Comparison of ENCODE assay signal across 12 cellular contexts in the genomic region with DNA sequence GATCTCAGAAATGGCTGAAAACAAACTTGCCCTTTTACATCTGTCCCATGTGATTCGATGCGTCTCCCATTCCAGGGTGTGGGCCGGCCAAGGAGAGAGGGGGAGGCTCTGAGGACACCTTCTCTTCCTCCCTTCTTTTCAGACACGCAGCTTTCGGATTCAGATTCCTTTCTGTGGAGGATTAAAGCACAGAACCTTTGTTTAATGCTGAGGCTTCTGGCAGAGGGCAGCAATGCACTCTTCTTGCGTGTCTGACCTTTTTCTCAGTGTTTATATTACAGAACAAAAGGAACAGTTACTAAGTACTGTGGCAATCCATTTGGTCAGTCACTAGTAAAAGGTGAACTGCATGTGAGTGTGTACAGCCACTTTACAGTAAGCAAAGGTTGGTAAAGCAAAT.
DNase-seq lines count a peak whose midpoint lies in the region; ATAC-seq and TF ChIP-seq lines count a peak whose summit lies in the region.
"Had no signal": no experiment of that assay in that cellular context is flagged by ENCODE, and none has a peak within 500 bp of the region (broad histone marks: within the 10 kb centered on the region; RNA-seq: fewer than 3 reads in every experiment).

No MANE protein-coding gene starts in this region.

- no peak for TF ChIP-seq EP300 in esophagus muscularis mucosa (IDR thresholded peaks at IDR 0.05)

- no peaks in the 10 kb centered on the region for H3K27me3 ChIP-seq in esophagus muscularis mucosa

- no peaks in the 10 kb centered on the region for H3K9me3 Mint-ChIP-seq in osteocyte (ENCODE audit: unreplicated experiment)
- H3K9me3 Mint-ChIP-seq in activated naive CD8-positive, alpha-beta T cell treated with anti-CD3 and anti-CD28 coated beads, Interleukin-2, amount 50 U/mL, for 24 hours = no peaks in the 10 kb centered on the region

- H3K27ac ChIP-seq in esophagus muscularis mucosa (replicated peaks in 1 of 4) = peak overlapping the region; percentile 60 to 75 (median 66)

- peak overlapping the region; percentile 69 for H3K27ac Mint-ChIP-seq in osteocyte (ENCODE audit: unreplicated experiment)
- no peak overlapping the region for H3K27ac Mint-ChIP-seq in activated naive CD8-positive, alpha-beta T cell treated with anti-CD3 and anti-CD28 coated beads, Interleukin-2, amount 50 U/mL, for 24 hours
- H3K27ac Mint-ChIP-seq: CD4-positive, CD25-positive, alpha-beta regulatory T cell had no signal

- intact Hi-C loops in esophagus muscularis mucosa (cut with DNase I) = no loop called here

- TF ChIP-seq CTCF in esophagus muscularis mucosa (IDR thresholded peaks at IDR 0.05) (peak in 1 of 3 experiments; percentile 8), osteocyte (IDR thresholded peaks at IDR 0.05) (no peak)

- no peaks in the 10 kb centered on the region for H3K27me3 Mint-ChIP-seq in osteocyte (ENCODE audit: unreplicated experiment)
- H3K27me3 Mint-ChIP-seq in activated naive CD8-positive, alpha-beta T cell treated with anti-CD3 and anti-CD28 coated beads, Interleukin-2, amount 50 U/mL, for 24 hours = no peaks in the 10 kb centered on the region
- H3K27me3 Mint-ChIP-seq: CD4-positive, CD25-positive, alpha-beta regulatory T cell had no signal

- H3K4me1 ChIP-seq in esophagus muscularis mucosa = peaks cover 12 to 28% (median 22%) of the 10 kb centered on the region in 4 donors

- no peak for TF ChIP-seq POLR2A in esophagus muscularis mucosa (IDR thresholded peaks at IDR 0.05; ENCODE audit: low read depth)

- no peaks in the 10 kb centered on the region for H3K9me3 ChIP-seq in esophagus muscularis mucosa

- H3K36me3 ChIP-seq in esophagus muscularis mucosa = peaks cover 0 to 91% (median 36%) of the 10 kb centered on the region in 4 donors

- peaks cover 48% of the 10 kb centered on the region for H3K36me3 Mint-ChIP-seq in osteocyte (ENCODE audit: unreplicated experiment)
- H3K36me3 Mint-ChIP-seq in activated naive CD8-positive, alpha-beta T cell treated with anti-CD3 and anti-CD28 coated beads, Interleukin-2, amount 50 U/mL, for 24 hours (ENCODE audit: low read depth) = no peaks in the 10 kb centered on the region
- H3K36me3 Mint-ChIP-seq: CD4-positive, CD25-positive, alpha-beta regulatory T cell had no signal

- H3K4me1 Mint-ChIP-seq in osteocyte (ENCODE audit: unreplicated experiment) = peaks cover 41% of the 10 kb centered on the region
- no peaks in the 10 kb centered on the region for H3K4me1 Mint-ChIP-seq in activated naive CD8-positive, alpha-beta T cell treated with anti-CD3 and anti-CD28 coated beads, Interleukin-2, amount 50 U/mL, for 24 hours
- H3K4me1 Mint-ChIP-seq: CD4-positive, CD25-positive, alpha-beta regulatory T cell had no signal

- H3K4me3 ChIP-seq in esophagus muscularis mucosa = peak overlapping the region; percentile 1 to 33 (median 16)
- H3K4me3 ChIP-seq: K562 had no signal

- ATAC-seq in GM21737 (IDR thresholded peaks at IDR 0.05; ENCODE audit: unreplicated experiment) = no peak
- ATAC-seq in activated naive CD8-positive, alpha-beta T cell treated with anti-CD3 and anti-CD28 coated beads, Interleukin-2, amount 50 U/mL, for 24 hours = no peak
- no peak for ATAC-seq in HG02763 (IDR thresholded peaks at IDR 0.05; ENCODE audit: unreplicated experiment)
- no peak for ATAC-seq in GM21619 (IDR thresholded peaks at IDR 0.05; ENCODE audit: unreplicated experiment)
- ATAC-seq: K562 had no signal

- DNase-seq in AG20443 (ENCODE audit: low spot score) (peak; percentile 27), MV-4-11 (lab: John Stamatoyannopoulos, UW) (peak; percentile 42), esophagus muscularis mucosa (ENCODE audit: extremely low spot score) (no peak), osteocyte (ENCODE audit: extremely low spot score, unreplicated experiment) (no peak)
- DNase-seq in activated naive CD8-positive, alpha-beta T cell treated with anti-CD3 and anti-CD28 coated beads, Interleukin-2, amount 50 U/mL, for 24 hours = no peak
- DNase-seq: CD4-positive, CD25-positive, alpha-beta regulatory T cell; NCI-H2029; stimulated activated CD4-positive, alpha-beta T cell treated with anti-CD3 and anti-CD28 coated beads, Interleukin-1b, Interleukin-23, amount 100 ng/mL, for 48 hours had no signal

- H3K4me3 Mint-ChIP-seq in osteocyte (ENCODE audit: unreplicated experiment) = no peak overlapping the region
- no peak overlapping the region for H3K4me3 Mint-ChIP-seq in activated naive CD8-positive, alpha-beta T cell treated with anti-CD3 and anti-CD28 coated beads, Interleukin-2, amount 50 U/mL, for 24 hours
- H3K4me3 Mint-ChIP-seq: CD4-positive, CD25-positive, alpha-beta regulatory T cell had no signal

- 31% methylated on average over 6 of the region's 6 CpGs for WGBS in esophagus muscularis mucosa

Comparison
In these comparisons a context has a peak if more than half of its experiments do, and no peak if none do; other contexts are left out.
1. DNase-seq: peak in AG20443 (single experiment) and MV-4-11 (single experiment); none in esophagus muscularis mucosa (single experiment), osteocyte (single experiment) and activated naive CD8-positive, alpha-beta T cell treated with anti-CD3 and anti-CD28 coated beads, Interleukin-2, amount 50 U/mL, for 24 hours (single experiment).